In genomic region chr17:2909853-2910234, GRCh38 we compare ENCODE assay signal across 1 cellular context.
TF ChIP-seq lines count a peak whose summit lies in the region.

No MANE protein-coding gene starts in this region.

TF ChIP-seq in GM23338, 12 proteins besides CTCF, POLR2A, EP300 and RAD21 (continued from another document):
- TF ChIP-seq ZNF462 (CRISPR knock-in tag; IDR thresholded peaks at IDR 0.05) (no peak), EZH2 (IDR thresholded peaks at IDR 0.05; ENCODE audit: low read depth, unreplicated experiment) (no peak), ETS1 (IDR thresholded peaks at IDR 0.05) (no peak)
- TF ChIP-seq, protein P1, sequence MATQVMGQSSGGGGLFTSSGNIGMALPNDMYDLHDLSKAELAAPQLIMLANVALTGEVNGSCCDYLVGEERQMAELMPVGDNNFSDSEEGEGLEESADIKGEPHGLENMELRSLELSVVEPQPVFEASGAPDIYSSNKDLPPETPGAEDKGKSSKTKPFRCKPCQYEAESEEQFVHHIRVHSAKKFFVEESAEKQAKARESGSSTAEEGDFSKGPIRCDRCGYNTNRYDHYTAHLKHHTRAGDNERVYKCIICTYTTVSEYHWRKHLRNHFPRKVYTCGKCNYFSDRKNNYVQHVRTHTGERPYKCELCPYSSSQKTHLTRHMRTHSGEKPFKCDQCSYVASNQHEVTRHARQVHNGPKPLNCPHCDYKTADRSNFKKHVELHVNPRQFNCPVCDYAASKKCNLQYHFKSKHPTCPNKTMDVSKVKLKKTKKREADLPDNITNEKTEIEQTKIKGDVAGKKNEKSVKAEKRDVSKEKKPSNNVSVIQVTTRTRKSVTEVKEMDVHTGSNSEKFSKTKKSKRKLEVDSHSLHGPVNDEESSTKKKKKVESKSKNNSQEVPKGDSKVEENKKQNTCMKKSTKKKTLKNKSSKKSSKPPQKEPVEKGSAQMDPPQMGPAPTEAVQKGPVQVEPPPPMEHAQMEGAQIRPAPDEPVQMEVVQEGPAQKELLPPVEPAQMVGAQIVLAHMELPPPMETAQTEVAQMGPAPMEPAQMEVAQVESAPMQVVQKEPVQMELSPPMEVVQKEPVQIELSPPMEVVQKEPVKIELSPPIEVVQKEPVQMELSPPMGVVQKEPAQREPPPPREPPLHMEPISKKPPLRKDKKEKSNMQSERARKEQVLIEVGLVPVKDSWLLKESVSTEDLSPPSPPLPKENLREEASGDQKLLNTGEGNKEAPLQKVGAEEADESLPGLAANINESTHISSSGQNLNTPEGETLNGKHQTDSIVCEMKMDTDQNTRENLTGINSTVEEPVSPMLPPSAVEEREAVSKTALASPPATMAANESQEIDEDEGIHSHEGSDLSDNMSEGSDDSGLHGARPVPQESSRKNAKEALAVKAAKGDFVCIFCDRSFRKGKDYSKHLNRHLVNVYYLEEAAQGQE (IDR thresholded peaks at IDR 0.05; ENCODE audit: unreplicated experiment) = no peak
